Comparison of ENCODE assay signal across 9 cellular contexts in genomic region chr2:121595012-121595891, GRCh38. TPM values are rescaled to one million over a fixed set of nuclear protein-coding genes. Genes with fewer than 3 reads are reported as not detected.
DNase-seq lines count a peak whose midpoint lies in the region; ATAC-seq, FAIRE-seq and TF ChIP-seq lines count a peak whose summit lies in the region.
"Had no signal": no experiment of that assay in that cellular context is flagged by ENCODE, and none has a peak within 500 bp of the region (broad histone marks: within the 10 kb centered on the region; RNA-seq: fewer than 3 reads in every experiment).

No MANE protein-coding gene starts in this region.

- TF ChIP-seq EP300 in SK-N-SH (IDR thresholded peaks at IDR 0.05; ENCODE audit: borderline replicate concordance in 1 of 2, low read depth in 1 of 2, low read length in 1 of 2), result no peak

- CTCF ChIA-PET in SK-N-SH (lab: Yijun Ruan, JAX), result interaction anchor here (0.6 to 3.1 kb wide), 17 partner anchors 9 to 403 kb away, joined by 3 to 23 read pairs (median 4); no protein-coding TSS in a partner anchor

- H3K9ac ChIP-seq in BLaER1 treated with 17β-estradiol and CSF1 and Interleukin-3, amounts not matched to agents 10 nM and 100 nM, result peak overlapping the region in 5 of 11 experiments; percentile 72 to 84 (median 79); a peak in 8 of 22 replicates
- H3K9ac ChIP-seq in SK-N-MC (ENCODE audit: insufficient read length), result peak overlapping the region; percentile 9
- no peak overlapping the region for H3K9ac ChIP-seq in liver (ENCODE audit: low read depth in 1 of 2, low read length in 2 of 2)
- H3K9ac ChIP-seq in SK-N-SH, result no peak overlapping the region

- H3K4me3 ChIP-seq in BLaER1 treated with 17β-estradiol and CSF1 and Interleukin-3, amounts not matched to agents 10 nM and 100 nM, result no peak overlapping the region
- H3K4me3 ChIP-seq in SK-N-MC (no peak overlapping the region), liver (ENCODE audit: low read depth in 1 of 3, low read length in 3 of 3) (no peak overlapping the region), SK-N-SH (ENCODE audit: low read depth in 2 of 2, low read length in 1 of 2) (no peak overlapping the region)

- H2AFZ ChIP-seq in SK-N-SH (ENCODE audit: low read depth), result no peak overlapping the region

- H3K36me3 ChIP-seq in BLaER1 treated with 17β-estradiol and CSF1 and Interleukin-3, amounts not matched to agents 10 nM and 100 nM, result peaks cover under 1 to 59% (median 35%) of the 10 kb centered on the region in 11 experiments
- H3K36me3 ChIP-seq in SK-N-MC (ENCODE audit: insufficient read depth, low read length), result 0 out of 2 replicates have a peak, but pooled peaks cover 2% of the 10 kb centered on the region
- peaks cover 0 to 2% (median 0%) of the 10 kb centered on the region in 4 donors for H3K36me3 ChIP-seq in liver (ENCODE audit: control insufficient read depth in 4 of 4, insufficient read depth in 3 of 4, low read depth in 1 of 4, low read length in 3 of 4)
- H3K36me3 ChIP-seq in SK-N-SH (replicated peaks in 1 of 2; ENCODE audit: control insufficient read depth in 1 of 2, insufficient read depth in 2 of 2, low read length in 1 of 2), result no peaks in the 10 kb centered on the region

- H3K4me1 ChIP-seq in BLaER1 treated with 17β-estradiol and CSF1 and Interleukin-3, amounts not matched to agents 10 nM and 100 nM, result peaks cover 26 to 44% (median 33%) of the 10 kb centered on the region in 10 experiments
- H3K4me1 ChIP-seq in liver (ENCODE audit: control insufficient read depth in 4 of 4, insufficient read depth in 4 of 4, low read length in 3 of 4) (peaks cover 9 to 27% (median 23%) of the 10 kb centered on the region in 4 donors), SK-N-SH (ENCODE audit: control insufficient read depth in 1 of 2, insufficient read depth in 2 of 2, low read depth in 1 of 2, low read length in 1 of 2) (peaks cover 5 to 20% of the 10 kb centered on the region in 2 experiments; a peak in 3 of 4 replicates)

- peak overlapping the region in 9 of 11 experiments; percentile 69 to 86 (median 81); a peak in 16 of 22 replicates for H3K4me2 ChIP-seq in BLaER1 treated with 17β-estradiol and CSF1 and Interleukin-3, amounts not matched to agents 10 nM and 100 nM
- H3K4me2 ChIP-seq in SK-N-SH, result no peak overlapping the region

- TF ChIP-seq RAD21 in liver (IDR thresholded peaks at IDR 0.05) (no peak), SK-N-SH (IDR thresholded peaks at IDR 0.05; ENCODE audit: low read length) (no peak)

- H3K27me3 ChIP-seq in BLaER1 treated with 17β-estradiol and CSF1 and Interleukin-3, amounts not matched to agents 10 nM and 100 nM, result no peaks in the 10 kb centered on the region
- no peaks in the 10 kb centered on the region for H3K27me3 ChIP-seq in liver (ENCODE audit: control insufficient read depth in 4 of 4, insufficient read depth in 4 of 4, low read length in 3 of 4)
- no peaks in the 10 kb centered on the region for H3K27me3 ChIP-seq in SK-N-SH (ENCODE audit: insufficient read depth)

- no peak for TF ChIP-seq CTCF in liver (IDR thresholded peaks at IDR 0.05; ENCODE audit: low read depth, low read length, missing input control)
- no peak for TF ChIP-seq CTCF in D721Med (IDR thresholded peaks at IDR 0.05; ENCODE audit: insufficient read depth, missing control alignments)
- no peak for TF ChIP-seq CTCF in SK-N-SH (IDR thresholded peaks at IDR 0.05)

- no peaks in the 10 kb centered on the region for H3F3A ChIP-seq in SK-N-SH (replicated peaks; ENCODE audit: insufficient read depth)

- peaks cover 0 to 77% (median 22%) of the 10 kb centered on the region in 11 experiments; a peak in 15 of 22 replicates for H4K20me1 ChIP-seq in BLaER1 treated with 17β-estradiol and CSF1 and Interleukin-3, amounts not matched to agents 10 nM and 100 nM
- peaks cover 13% of the 10 kb centered on the region; the same call in 1 of the 2 replicates for H4K20me1 ChIP-seq in SK-N-SH (ENCODE audit: insufficient read depth)

- peaks cover 72% of the 10 kb centered on the region for H3K79me2 ChIP-seq in SK-N-SH (ENCODE audit: insufficient read depth)

- no peaks in the 10 kb centered on the region for H3K9me3 ChIP-seq in BLaER1 treated with 17β-estradiol and CSF1 and Interleukin-3, amounts not matched to agents 10 nM and 100 nM (replicated peaks in 1 of 11)
- no peaks in the 10 kb centered on the region for H3K9me3 ChIP-seq in SK-N-MC (ENCODE audit: low read depth, low read length)
- no peaks in the 10 kb centered on the region for H3K9me3 ChIP-seq in liver (ENCODE audit: control insufficient read depth in 4 of 4, low read length in 3 of 4)
- H3K9me3 ChIP-seq in SK-N-SH, result no peaks in the 10 kb centered on the region

- POLR2A ChIA-PET in SK-N-SH (lab: Yijun Ruan, JAX), result interaction anchor here (1.0 to 1.9 kb wide), 2 partner anchors 55 to 65 kb away, joined by 4 to 7 read pairs; partner anchors contain the start of gene RNU4ATAC

- peak overlapping the region in 8 of 11 experiments; percentile 77 to 90 (median 84); a peak in 13 of 22 replicates for H3K27ac ChIP-seq in BLaER1 treated with 17β-estradiol and CSF1 and Interleukin-3, amounts not matched to agents 10 nM and 100 nM
- H3K27ac ChIP-seq in SK-N-MC, result peak overlapping the region; percentile 5; the same call in 1 of the 2 replicates
- H3K27ac ChIP-seq in liver (ENCODE audit: low read depth in 1 of 2, low read length in 2 of 2), result no peak overlapping the region
- peak overlapping the region in 1 of 2 experiments; percentile 41; a peak in 2 of 4 replicates for H3K27ac ChIP-seq in SK-N-SH (ENCODE audit: low read depth in 2 of 2, low read length in 1 of 2)

- ATAC-seq in GM18907 (IDR thresholded peaks at IDR 0.05; ENCODE audit: unreplicated experiment), result peak; percentile 43
- no peak for ATAC-seq in HG03039 (IDR thresholded peaks at IDR 0.05; ENCODE audit: unreplicated experiment)

- no peak for DNase-seq in SK-N-MC (ENCODE audit: low read depth, low spot score)
- no peak for DNase-seq in D721Med (ENCODE audit: insufficient read length, low spot score)
- DNase-seq in SK-N-SH, result no peak
- no peak for DNase-seq in NCI-H748 (lab: John Stamatoyannopoulos, UW; ENCODE audit: unreplicated experiment)
- DNase-seq: NCI-H1930 had no signal

- 51% methylated on average over 6 of the region's 6 CpGs for WGBS in liver
- 81% methylated on average over 6 of the region's 6 CpGs for WGBS in SK-N-SH (ENCODE audit: low lambda C conversion rate)

- no peak for FAIRE-seq in D721Med (lab: Jason Lieb, UNC)

- H3K9me2 ChIP-seq in SK-N-SH, result no peaks in the 10 kb centered on the region

TF ChIP-seq in liver, 16 proteins besides CTCF, POLR2A, EP300 and RAD21:
- no peak for TF ChIP-seq HNF4A (conservative IDR thresholded peaks at IDR 0.05)
- TF ChIP-seq GABPA (IDR thresholded peaks at IDR 0.05 in 1 of 2, conservative IDR thresholded peaks at IDR 0.05 in 1 of 2), result peak; percentile 39 to 64

TF ChIP-seq in SK-N-SH, 30 proteins besides CTCF, POLR2A, EP300 and RAD21:
- TF ChIP-seq SMC3 (IDR thresholded peaks at IDR 0.05; ENCODE audit: low read depth, low read length), result no peak
- TF ChIP-seq RCOR1 (IDR thresholded peaks at IDR 0.05; ENCODE audit: low read length), result no peak
- TF ChIP-seq TCF12 (IDR thresholded peaks at IDR 0.05), result no peak
- no peak for TF ChIP-seq RXRA (IDR thresholded peaks at IDR 0.05; ENCODE audit: borderline replicate concordance, low read depth)
- no peak for TF ChIP-seq POLR2AphosphoS5 (IDR thresholded peaks at IDR 0.05; ENCODE audit: low read depth, low read length)
- TF ChIP-seq TAF1 (IDR thresholded peaks at IDR 0.05; ENCODE audit: borderline replicate concordance, low read depth, low read length), result no peak
- TF ChIP-seq NFIC (IDR thresholded peaks at IDR 0.05; ENCODE audit: borderline replicate concordance), result no peak
- TF ChIP-seq FOXJ3 (CRISPR knock-in tag; IDR thresholded peaks at IDR 0.05), result no peak
- TF ChIP-seq NRF1 (IDR thresholded peaks at IDR 0.05; ENCODE audit: low read depth, low read length), result no peak
- TF ChIP-seq TEAD4 (IDR thresholded peaks at IDR 0.05; ENCODE audit: borderline replicate concordance, insufficient read depth), result no peak
TF ChIP-seq in SK-N-SH: peak in this region for 0.

RNA-seq across cellular contexts. Expression of gene CLASP1, which starts 54.0 kb away (rescaled TPM):
- total RNA-seq in liver, result 10 to 100 TPM; 31.3 to 50.0 TPM
- 10 to 100 TPM in 1 of 2 donors, 1 to 10 TPM in 1; 7.5 to 12.6 TPM for polyA plus RNA-seq in liver
- 4.9 TPM in 2 replicates for polyA plus RNA-seq in SK-N-SH (2012; rRNA removed)
- 5.6 and 6.0 TPM in 2 replicates for polyA plus RNA-seq in SK-N-SH (2012; cell fraction: cytosol; rRNA removed)
- 17.3 and 19.0 TPM in 2 replicates for polyA plus RNA-seq in SK-N-SH (2012; cell fraction: nucleus; rRNA removed)

Comparison
In these comparisons a context has a peak if more than half of its experiments do, and no peak if none do; other contexts are left out.
1. H3K27ac ChIP-seq: peak in BLaER1 treated with 17β-estradiol and CSF1 and Interleukin-3, amounts not matched to agents 10 nM and 100 nM (8 of 11) and SK-N-MC (single experiment); none in liver (0 of 2).